ENCODE assay signal across 8 cellular contexts in genomic region chr5:138179277-138179857, GRCh38. TPM values are rescaled to one million over a fixed set of nuclear protein-coding genes. Genes with fewer than 3 reads are reported as not detected.
DNase-seq lines count a peak whose midpoint lies in the region; ATAC-seq and TF ChIP-seq lines count a peak whose summit lies in the region.

No MANE protein-coding gene starts in this region.

- peaks cover 2 to 31% (median 19%) of the 10 kb centered on the region in 12 donors for H3K4me1 ChIP-seq in heart left ventricle
- H3K4me1 ChIP-seq in SJCRH30: no peaks in the 10 kb centered on the region
- H3K4me1 ChIP-seq in upper lobe of left lung: peaks cover 14 to 29% (median 23%) of the 10 kb centered on the region in 4 donors

- intact Hi-C loops in heart left ventricle (cut with DNase I) (no loop called here), left ventricle myocardium superior (cut with micrococcal nuclease) (no loop called here)

- DNase-seq in heart left ventricle (no peak), left ventricle myocardium superior (no peak), SJCRH30 (peak; percentile 30 to 37), upper lobe of left lung (no peak), NK-92 (lab: John Stamatoyannopoulos, UW; ENCODE audit: unreplicated experiment) (no peak), germinal center (ENCODE audit: low spot score) (no peak)

- H3K27me3 ChIP-seq in heart left ventricle (no peaks in the 10 kb centered on the region), SJCRH30 (no peaks in the 10 kb centered on the region), upper lobe of left lung (no peaks in the 10 kb centered on the region)

- TF ChIP-seq EP300 in upper lobe of left lung (IDR thresholded peaks at IDR 0.05): no peak

- TF ChIP-seq POLR2A in heart left ventricle (IDR thresholded peaks at IDR 0.05) (no peak), upper lobe of left lung (IDR thresholded peaks at IDR 0.05) (no peak)

- ATAC-seq in heart left ventricle (no peak), left ventricle myocardium superior (no peak), upper lobe of left lung (ENCODE audit: low FRiP score in 2 of 2) (no peak), HG02610 (IDR thresholded peaks at IDR 0.05; ENCODE audit: unreplicated experiment) (no peak)

- 0 to 1% (median 1%) methylated on average over 23 of the region's 23 CpGs for WGBS in heart left ventricle, 4 donors
- 1 to 2% methylated on average over 23 of the region's 23 CpGs for WGBS in upper lobe of left lung, 2 donors

- H3K36me3 ChIP-seq in heart left ventricle (peaks cover 0 to 53% (median 30%) of the 10 kb centered on the region in 9 donors), SJCRH30 (peaks cover 41% of the 10 kb centered on the region), upper lobe of left lung (peaks cover 3 to 29% (median 16%) of the 10 kb centered on the region in 4 donors)

- H3K9me3 ChIP-seq in heart left ventricle: no peaks in the 10 kb centered on the region
- no peaks in the 10 kb centered on the region for H3K9me3 ChIP-seq in SJCRH30 (replicated peaks)
- H3K9me3 ChIP-seq in upper lobe of left lung: no peaks in the 10 kb centered on the region

- TF ChIP-seq CTCF in heart left ventricle (IDR thresholded peaks at IDR 0.05) (no peak), upper lobe of left lung (IDR thresholded peaks at IDR 0.05) (no peak)

- H3K27ac ChIP-seq in heart left ventricle (peak overlapping the region in 1 of 12 donors; percentile 90), SJCRH30 (peak overlapping the region; percentile 95), upper lobe of left lung (peak overlapping the region in 1 of 4 donors; percentile 90)

- peak overlapping the region in 11 of 12 donors; percentile 62 to 95 (median 85) for H3K4me3 ChIP-seq in heart left ventricle
- H3K4me3 ChIP-seq in SJCRH30: peak overlapping the region; percentile 72
- H3K4me3 ChIP-seq in iPS-11a (ENCODE audit: low read depth, low read length): peak overlapping the region; percentile 96
- peak overlapping the region in 3 of 4 donors; percentile 79 to 88 (median 83) for H3K4me3 ChIP-seq in upper lobe of left lung

RNA-seq across cellular contexts. Expression of gene KIF20A, which starts 0.5 kb away (rescaled TPM):
- total RNA-seq in heart left ventricle (10 to 100 TPM in 1 of 9 donors, 1 to 10 TPM in 2, under 1 TPM in 5, not detected in 1; 0.14 to 12.2 (median 0.79) TPM), left ventricle myocardium superior (0.59 TPM), upper lobe of left lung (1 to 10 TPM; 1.0 to 3.0 (median 1.8) TPM)
- under 1 TPM in 1 of 2 donors, not detected in 1; 0.12 TPM for polyA plus RNA-seq in heart left ventricle
- total RNA-seq in SJCRH30 (2014; rRNA removed; shearing (Covaris generic)): 89.5 and 91.9 TPM in 2 replicates

RNA-seq across cellular contexts. Expression of gene BRD8, which starts 0.9 kb away (rescaled TPM):
- total RNA-seq in heart left ventricle (10 to 100 TPM; 16.6 to 30.2 (median 23.0) TPM), left ventricle myocardium superior (29.4 TPM), upper lobe of left lung (100 to 1,000 TPM in 1 of 6 donors, 10 to 100 TPM in 5; 26.9 to 210 (median 47.6) TPM)
- polyA plus RNA-seq in heart left ventricle: 10 to 100 TPM; 17.6 to 22.6 TPM
- total RNA-seq in SJCRH30 (2014; rRNA removed; shearing (Covaris generic)): 75.2 and 85.5 TPM in 2 replicates

RNA-seq across cellular contexts. Expression of gene CDC23, which starts 33.8 kb away (rescaled TPM):
- total RNA-seq in heart left ventricle (10 to 100 TPM; 11.9 to 25.6 (median 17.2) TPM), left ventricle myocardium superior (22.2 TPM), upper lobe of left lung (10 to 100 TPM in 4 of 6 donors, 1 to 10 TPM in 2; 8.4 to 23.2 (median 17.3) TPM)
- 10 to 100 TPM; 10.1 to 17.4 TPM for polyA plus RNA-seq in heart left ventricle
- total RNA-seq in SJCRH30 (2014; rRNA removed; shearing (Covaris generic)): 73.5 and 74.3 TPM in 2 replicates

RNA-seq across cellular contexts. Expression of gene NME5, which starts 40.1 kb away (rescaled TPM):
- total RNA-seq in heart left ventricle (1 to 10 TPM in 8 of 9 donors, under 1 TPM in 1; 0.50 to 5.1 (median 3.4) TPM), left ventricle myocardium superior (2.1 TPM), upper lobe of left lung (10 to 100 TPM in 1 of 6 donors, 1 to 10 TPM in 4, not detected in 1; 1.6 to 22.8 (median 4.4) TPM)
- polyA plus RNA-seq in heart left ventricle: 1 to 10 TPM; 2.8 to 4.2 TPM
- total RNA-seq in SJCRH30 (2014; rRNA removed; shearing (Covaris generic)): not detected in 2 replicates

Comparison
In these comparisons a context has a peak if more than half of its experiments do, and no peak if none do; other contexts are left out.
1. DNase-seq: peak in SJCRH30 (2 of 2); none in heart left ventricle (0 of 5), left ventricle myocardium superior (single experiment), upper lobe of left lung (0 of 2), NK-92 (single experiment) and germinal center (single experiment).
2. Peak in every context shown above with its lines, with median percentiles within 50 percentile points of each other: H3K4me3 ChIP-seq.